18 cellular contexts compared by ENCODE assay signal in the genomic region with DNA sequence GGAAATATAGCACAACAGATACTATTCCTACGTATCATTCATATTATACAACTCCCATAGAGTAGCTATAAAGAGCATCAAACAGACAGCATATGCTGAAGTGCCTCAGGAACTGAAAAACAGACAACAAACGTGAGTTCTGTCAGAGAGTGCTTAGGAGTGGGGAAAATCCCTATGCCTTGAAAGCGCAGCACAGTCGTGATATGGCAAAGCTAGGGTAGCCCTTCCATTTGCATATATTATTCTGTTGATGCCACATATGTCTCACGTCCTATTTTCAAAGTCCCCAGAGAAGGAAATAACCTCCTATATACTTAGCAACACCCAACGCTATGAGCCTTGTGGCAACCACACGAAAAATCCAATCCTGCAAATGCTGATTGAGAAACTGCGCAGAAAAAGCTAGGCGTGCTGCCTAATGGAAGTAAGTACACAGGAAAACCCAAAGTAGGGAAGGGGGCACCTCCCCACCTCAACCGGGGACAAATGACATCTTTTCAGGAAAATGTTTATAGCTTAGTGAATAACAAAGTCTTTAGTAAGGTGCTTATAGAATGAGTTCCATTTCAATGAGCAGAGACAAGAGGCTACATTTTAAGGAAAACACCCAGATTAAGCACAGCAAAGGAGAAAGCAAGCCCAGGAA.
DNase-seq lines count a peak whose midpoint lies in the region; ATAC-seq, FAIRE-seq and TF ChIP-seq lines count a peak whose summit lies in the region.
"Had no signal": no experiment of that assay in that cellular context is flagged by ENCODE, and none has a peak within 500 bp of the region (broad histone marks: within the 10 kb centered on the region; RNA-seq: fewer than 3 reads in every experiment).

No MANE protein-coding gene starts in this region.

- no peaks in the 10 kb centered on the region for H3K9me3 ChIP-seq in thyroid gland

- no peaks in the 10 kb centered on the region for H3K27me3 ChIP-seq in thyroid gland
- H3K27me3 ChIP-seq: stomach had no signal

- H3K36me3 Mint-ChIP-seq in endothelial cell (ENCODE audit: low read depth, unreplicated experiment) (no peaks in the 10 kb centered on the region), progenitor cell of endocrine pancreas (ENCODE audit: insufficient read depth) (no peaks in the 10 kb centered on the region)

- 84 to 85% methylated on average over 10 of the region's 10 CpGs for WGBS in thyroid gland, 2 donors

- H3K36me3 ChIP-seq in thyroid gland: no peaks in the 10 kb centered on the region
- H3K36me3 ChIP-seq: stomach had no signal

- intact Hi-C loops in thyroid gland (cut with DNase I): no loop called here

- TF ChIP-seq POLR2A in thyroid gland (IDR thresholded peaks at IDR 0.05): no peak

- no peak overlapping the region for H3K27ac Mint-ChIP-seq in endothelial cell (ENCODE audit: unreplicated experiment)
- no peak overlapping the region for H3K27ac Mint-ChIP-seq in progenitor cell of endocrine pancreas

- no peak overlapping the region for H3K4me3 ChIP-seq in thyroid gland (replicated peaks in 1 of 3)
- H3K4me3 ChIP-seq: K562, stomach had no signal

- no peaks in the 10 kb centered on the region for H3K4me1 ChIP-seq in thyroid gland
- H3K4me1 ChIP-seq: stomach had no signal

- FAIRE-seq in GM18507 (lab: Jason Lieb, UNC) (peak; percentile 74), HTR-8/SVneo (lab: Jason Lieb, UNC) (peak; percentile 65)
- FAIRE-seq: K562, kidney had no signal

- no peak overlapping the region for H3K27ac ChIP-seq in thyroid gland
- H3K27ac ChIP-seq: stomach had no signal

- TF ChIP-seq CTCF in GM20000 (IDR thresholded peaks at IDR 0.05; ENCODE audit: extremely low read depth, missing control alignments): no peak
- no peak for TF ChIP-seq CTCF in endothelial cell (IDR thresholded peaks at IDR 0.05; ENCODE audit: unreplicated experiment)
- no peak for TF ChIP-seq CTCF in thyroid gland (IDR thresholded peaks at IDR 0.05)
- TF ChIP-seq CTCF in progenitor cell of endocrine pancreas (IDR thresholded peaks at IDR 0.05; ENCODE audit: unreplicated experiment): no peak

- H3K4me3 Mint-ChIP-seq in endothelial cell (ENCODE audit: unreplicated experiment): no peak overlapping the region
- H3K4me3 Mint-ChIP-seq in progenitor cell of endocrine pancreas (ENCODE audit: low read depth): no peak overlapping the region

- no peaks in the 10 kb centered on the region for H3K4me1 Mint-ChIP-seq in endothelial cell (ENCODE audit: unreplicated experiment)
- H3K4me1 Mint-ChIP-seq in progenitor cell of endocrine pancreas (ENCODE audit: low read depth): no peaks in the 10 kb centered on the region

- peaks cover 4% of the 10 kb centered on the region for H3K27me3 Mint-ChIP-seq in endothelial cell (ENCODE audit: unreplicated experiment)
- H3K27me3 Mint-ChIP-seq in progenitor cell of endocrine pancreas: peaks cover 6% of the 10 kb centered on the region

- H3K9me3 Mint-ChIP-seq in endothelial cell (ENCODE audit: unreplicated experiment) (no peaks in the 10 kb centered on the region), progenitor cell of endocrine pancreas (ENCODE audit: low read depth) (no peaks in the 10 kb centered on the region)

- DNase-seq in GM18507 (ENCODE audit: extremely low spot score, insufficient read length, low read depth) (no peak), GM20000 (ENCODE audit: low spot score) (peak; percentile 11), HTR-8/SVneo (ENCODE audit: insufficient read length, low spot score) (no peak), endothelial cell (ENCODE audit: low spot score) (no peak), thyroid gland (no peak), inferior parietal cortex (ENCODE audit: extremely low spot score) (no peak), progenitor cell of endocrine pancreas (ENCODE audit: low spot score, unreplicated experiment) (no peak)
- DNase-seq: activated T-cell treated with anti-CD3 and anti-CD28 coated beads for 4 hours; DND-41; effector CD4-positive, alpha-beta T cell; foreskin fibroblast; kidney; NCI-H1694; SIG-M5; stimulated activated CD4-positive, alpha-beta T cell treated with anti-CD3 and anti-CD28 coated beads, Interleukin-4, amount 100 ng/mL, for 1 hour; stomach had no signal

- ATAC-seq in HG02870 (IDR thresholded peaks at IDR 0.05; ENCODE audit: unreplicated experiment): peak; percentile 87
- ATAC-seq: K562 had no signal
